In genomic region chr1:155944396-155944728, GRCh38 we compare ENCODE assay signal across 1 cellular context.
TF ChIP-seq lines count a peak whose summit lies in the region.

No MANE protein-coding gene starts in this region.

TF ChIP-seq in K562, 482 proteins besides CTCF, POLR2A, EP300 and RAD21:
- no peak for TF ChIP-seq NCOA2 (IDR thresholded peaks at IDR 0.05; ENCODE audit: partially characterized antibody in 2 of 2)
- TF ChIP-seq TAF1 (IDR thresholded peaks at IDR 0.05; ENCODE audit: control insufficient read depth, extremely low read depth, insufficient read depth, low read length, severe bottlenecking), result no peak
- TF ChIP-seq HINFP (tag; conservative IDR thresholded peaks at IDR 0.05; ENCODE audit: low read depth), result no peak
- TF ChIP-seq POLR2G (IDR thresholded peaks at IDR 0.05; ENCODE audit: low read depth, low read length), result peak; percentile 70
- no peak for TF ChIP-seq TFAM (CRISPR knock-in tag; conservative IDR thresholded peaks at IDR 0.05)
- no peak for TF ChIP-seq ZBTB49 (CRISPR knock-in tag; IDR thresholded peaks at IDR 0.05; ENCODE audit: borderline replicate concordance)
- TF ChIP-seq XRCC5 (IDR thresholded peaks at IDR 0.05; ENCODE audit: low read depth, low read length), result no peak
- TF ChIP-seq FUS (optimal IDR thresholded peaks at IDR 0.05; ENCODE audit: low read depth, low read length), result no peak
